8 cellular contexts compared by ENCODE assay signal in the genomic region with DNA sequence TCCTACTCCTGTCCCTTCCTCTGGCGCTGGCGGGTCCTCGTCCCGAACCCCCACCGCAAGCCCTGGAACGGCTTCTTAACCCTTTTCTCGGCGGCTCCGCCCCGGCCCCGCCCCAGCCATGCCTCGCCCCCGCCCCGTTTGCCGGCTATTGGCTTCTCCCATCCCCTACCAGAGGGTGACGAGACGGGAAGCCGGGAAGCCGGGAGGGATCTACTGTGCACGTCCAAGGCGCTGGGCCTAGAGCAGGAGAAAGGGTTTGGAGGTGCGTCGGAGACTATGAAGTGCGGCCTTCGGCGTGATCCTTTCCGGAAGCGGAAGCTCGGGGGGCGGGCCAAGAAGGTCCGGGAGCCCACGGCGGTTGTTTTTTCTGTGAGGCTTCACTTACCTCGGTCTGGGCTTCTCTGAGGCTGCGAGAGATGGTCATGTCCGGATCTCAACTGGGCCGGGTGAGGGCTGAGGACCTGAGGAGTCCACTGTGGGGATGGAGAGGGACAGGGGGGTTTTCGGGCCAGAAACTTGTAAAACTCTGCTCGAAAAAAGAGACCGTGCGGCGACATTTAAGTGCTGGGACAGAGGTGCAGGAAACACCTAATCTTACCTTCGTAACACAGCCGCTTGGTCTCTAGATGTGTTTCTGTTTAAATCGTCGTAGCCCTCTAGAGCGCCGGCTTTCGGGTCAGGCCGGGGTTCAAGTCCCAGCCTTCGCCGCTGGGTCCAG. TPM values are rescaled to one million over a fixed set of nuclear protein-coding genes. Genes with fewer than 3 reads are reported as not detected.
DNase-seq lines count a peak whose midpoint lies in the region; ATAC-seq and TF ChIP-seq lines count a peak whose summit lies in the region.

No MANE protein-coding gene starts in this region.

- H3K27me3 ChIP-seq in duodenal mucosa (ENCODE audit: control insufficient read depth in 1 of 2, insufficient read depth in 2 of 2, low read length in 2 of 2) (no peaks in the 10 kb centered on the region), HAP-1 (ENCODE audit: low read depth) (peaks cover 15% of the 10 kb centered on the region)

- H3K36me3 ChIP-seq in duodenal mucosa (ENCODE audit: control insufficient read depth in 1 of 2, insufficient read depth in 2 of 2, low read length in 2 of 2) (no peaks in the 10 kb centered on the region), HAP-1 (replicated peaks) (no peaks in the 10 kb centered on the region)

- H3K4me3 ChIP-seq in GM12864 (ENCODE audit: low read depth, low read length), result peak overlapping the region; percentile 94
- peak overlapping the region; percentile 84 to 93 for H3K4me3 ChIP-seq in duodenal mucosa (ENCODE audit: low read depth in 1 of 2, low read length in 2 of 2)
- H3K4me3 ChIP-seq in lower leg skin (ENCODE audit: low read depth, poor library complexity, severe bottlenecking), result peak overlapping the region; percentile 80
- H3K4me3 ChIP-seq in HAP-1, result no peak overlapping the region

- peaks cover 6 to 10% of the 10 kb centered on the region in 2 donors for H3K4me1 ChIP-seq in duodenal mucosa (ENCODE audit: control insufficient read depth in 1 of 2, insufficient read depth in 2 of 2, low read length in 2 of 2)
- H3K4me1 ChIP-seq in HAP-1, result no peaks in the 10 kb centered on the region

- in situ Hi-C loops in HAP-1 (cut with MboI; ENCODE audit: low sequenced_read_pairs), result no loop called here

- intact Hi-C loops in lower leg skin (cut with DNase I; ENCODE audit: low total_unique reads), result no loop called here

- H3K27ac ChIP-seq in duodenal mucosa (ENCODE audit: low read depth, low read length), result peak overlapping the region; percentile 59

- ATAC-seq in HG02943 (IDR thresholded peaks at IDR 0.05; ENCODE audit: low read depth, unreplicated experiment), result peak; percentile 97

- 2% methylated on average over 44 to 52 of the region's 52 CpGs for WGBS in lower leg skin, 2 donors

- H3K9me3 ChIP-seq in duodenal mucosa (ENCODE audit: control insufficient read depth in 1 of 2, low read length in 2 of 2) (no peaks in the 10 kb centered on the region), HAP-1 (no peaks in the 10 kb centered on the region)

- DNase-seq in GM12864 (ENCODE audit: low read depth) (peak; percentile 38), NCI-H345 (lab: John Stamatoyannopoulos, UW) (peak; percentile 80), lower leg skin (ENCODE audit: low spot score in 2 of 2) (peak; percentile 84 to 97), HAP-1 (ENCODE audit: low spot score in 2 of 2) (no peak)
- peak; percentile 54 for DNase-seq in activated CD4-positive, alpha-beta T cell treated with anti-CD3 and anti-CD28 coated beads, Interleukin-2, amount 50 U/mL, for 1 hour
- DNase-seq in stimulated activated CD4-positive, alpha-beta T cell treated with anti-CD3 and anti-CD28 coated beads, TNF-alpha, amount 100 ng/mL, for 1 hour (ENCODE audit: low read depth in 3 of 3, low spot score in 1 of 3), result peak in 2 of 3 donors; percentile 18 to 62

- no peak for TF ChIP-seq CTCF in GM12864 (IDR thresholded peaks at IDR 0.05; ENCODE audit: low read depth, low read length, missing control alignments)
- no peak for TF ChIP-seq CTCF in lower leg skin (IDR thresholded peaks at IDR 0.05)

- peak overlapping the region; percentile 68 to 85 for H3K9ac ChIP-seq in duodenal mucosa (ENCODE audit: low read depth in 1 of 2, low read length in 2 of 2)

- no peak for TF ChIP-seq POLR2A in lower leg skin (IDR thresholded peaks at IDR 0.05)

RNA-seq across cellular contexts. Expression of a gene that starts 21.4 kb away (rescaled TPM):
- total RNA-seq in lower leg skin, result 10 to 100 TPM in 2 of 4 donors, 1 to 10 TPM in 2; 4.0 to 19.9 (median 10.0) TPM

Comparison
In these comparisons a context has a peak if more than half of its experiments do, and no peak if none do; other contexts are left out.
1. DNase-seq: peak in GM12864 (single experiment), NCI-H345 (single experiment), activated CD4-positive, alpha-beta T cell treated with anti-CD3 and anti-CD28 coated beads, Interleukin-2, amount 50 U/mL, for 1 hour (single experiment), lower leg skin (2 of 2) and stimulated activated CD4-positive, alpha-beta T cell treated with anti-CD3 and anti-CD28 coated beads, TNF-alpha, amount 100 ng/mL, for 1 hour (2 of 3); none in HAP-1 (0 of 2).